Comparison of ENCODE assay signal across 35 cellular contexts in genomic region chr15:23548071-23548470, GRCh38.
"Had no signal": no experiment of that assay in that cellular context is flagged by ENCODE, and none has a peak within 500 bp of the region (broad histone marks: within the 10 kb centered on the region; RNA-seq: fewer than 3 reads in every experiment).

No MANE protein-coding gene starts in this region.

- DNase-seq: activated CD4-positive, alpha-beta memory T cell treated with anti-CD3 and anti-CD28 coated beads, Interleukin-2, amount 10 ng/mL, durations not matched to agents 7 days and 5 days; activated CD4-positive, alpha-beta T cell treated with anti-CD3 and anti-CD28 coated beads for 1 hour; activated CD4-positive, alpha-beta T cell treated with anti-CD3 and anti-CD28 coated beads for 48 hours; activated CD4-positive, CD25-positive, alpha-beta regulatory T cell; activated CD8-positive, alpha-beta memory T cell treated with anti-CD3 and anti-CD28 coated beads for 24 hours; activated CD8-positive, alpha-beta memory T cell treated with anti-CD3 and anti-CD28 coated beads, Interleukin-2, amount 10 ng/mL, durations not matched to agents 7 days and 5 days; activated CD8-positive, alpha-beta memory T cell treated with anti-CD3 and anti-CD28 coated beads, Interleukin-2, amount 50 U/mL, for 48 hours; activated effector memory CD4-positive, alpha-beta T cell treated with Interleukin-2 at 50 U/mL for 16 hours; activated naive CD4-positive, alpha-beta T cell treated with anti-CD3 and anti-CD28 coated beads, Interleukin-2, amount 50 U/mL, for 16 hours; activated naive CD8-positive, alpha-beta T cell treated with anti-CD3 and anti-CD28 coated beads for 36 hours; activated T-cell treated with anti-CD3 and anti-CD28 coated beads, Interleukin-2, amount 50 U/mL, for 48 hours; amniotic stem cell; Kasumi-1; KBM-7; MG63; NCI-H1048; NCI-H1436 treated with DMSO at 0.1 percent for 48 hours; NCI-H1694 treated with DMSO at 0.1 percent for 48 hours; NCI-H2029; NCI-H2171; NCI-H510A; NCI-H69; NCI-H82; PC-3; Peyer's patch; RPMI8226; SHP77 treated with DMSO at 0.1 percent for 48 hours; SW 1271; T-helper 1 cell; T-helper 2 cell; T-helper 9 cell; WERI-Rb-1 had no signal

- H3K27ac ChIP-seq: ascending aorta, cardiac muscle cell, Peyer's patch, SJSA1, WERI-Rb-1 had no signal
